Comparison of ENCODE assay signal across 11 cellular contexts in the genomic region with DNA sequence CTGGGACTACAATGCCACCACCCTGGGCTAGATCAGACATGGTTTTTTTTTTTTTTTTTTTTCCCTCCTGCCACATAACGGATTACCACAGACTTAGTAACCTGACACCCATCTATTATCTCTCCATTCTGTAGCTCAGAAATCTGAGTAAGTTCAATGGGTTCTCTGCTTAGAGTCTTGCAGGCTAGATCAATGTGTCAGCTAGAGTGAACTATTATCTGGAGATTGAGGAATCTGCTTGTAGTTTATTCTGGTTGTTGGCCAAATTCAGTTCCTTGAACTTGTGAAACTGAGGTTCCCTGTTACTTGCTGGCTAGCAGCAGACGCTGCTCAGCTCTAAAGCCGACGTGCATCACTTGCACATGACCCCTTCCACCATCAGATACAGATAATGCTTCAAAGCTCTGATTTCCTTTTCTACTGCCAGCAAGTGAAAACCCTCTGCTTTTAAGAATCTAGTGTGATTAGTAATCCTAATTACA.
A peak's percentile ranks its signal among the peaks of the same experiment; 100 is the strongest.
DNase-seq lines count a peak whose midpoint lies in the region; ATAC-seq, FAIRE-seq and TF ChIP-seq lines count a peak whose summit lies in the region.
"Had no signal": no experiment of that assay in that cellular context is flagged by ENCODE, and none has a peak within 500 bp of the region (broad histone marks: within the 10 kb centered on the region; RNA-seq: fewer than 3 reads in every experiment).

No MANE protein-coding gene starts in this region.

- DNase-seq in SK-N-SH, result no peak
- DNase-seq in RCC 7860 (ENCODE audit: low spot score), result peak; percentile 91
- peak; percentile 48 for DNase-seq in fibroblast of mammary gland (ENCODE audit: low read depth)
- peak; percentile 40 for DNase-seq in urothelium cell line (ENCODE audit: low spot score)
- no peak for DNase-seq in activated naive CD4-positive, alpha-beta T cell treated with anti-CD3 and anti-CD28 coated beads for 36 hours
- DNase-seq in activated T-cell treated with anti-CD3 and anti-CD28 coated beads, Interleukin-2, amount 50 U/mL, for 1 hour, result no peak
- DNase-seq: activated T-cell treated with anti-CD3 and anti-CD28 coated beads, Interleukin-2, amount 50 U/mL, for 72 hours; NCI-H526 had no signal

- TF ChIP-seq RAD21 in SK-N-SH (IDR thresholded peaks at IDR 0.05; ENCODE audit: low read length), result no peak

- peaks cover 6% of the 10 kb centered on the region for H3K9me3 Mint-ChIP-seq in activated naive CD4-positive, alpha-beta T cell treated with anti-CD3 and anti-CD28 coated beads for 36 hours

- H3K4me1 ChIP-seq in SK-N-SH (ENCODE audit: control insufficient read depth in 1 of 2, insufficient read depth in 2 of 2, low read depth in 1 of 2, low read length in 1 of 2), result peaks cover 0 to 8% of the 10 kb centered on the region in 2 experiments; a peak in 1 of 4 replicates

- peak overlapping the region in 1 of 2 experiments; percentile 10; a peak in 2 of 4 replicates for H3K27ac ChIP-seq in SK-N-SH (ENCODE audit: low read depth in 2 of 2, low read length in 1 of 2)

- TF ChIP-seq EP300 in SK-N-SH (IDR thresholded peaks at IDR 0.05; ENCODE audit: borderline replicate concordance in 1 of 2, low read depth in 1 of 2, low read length in 1 of 2), result no peak

- peak overlapping the region; percentile 14; the same call in 1 of the 2 replicates for H3K4me2 ChIP-seq in SK-N-SH

- no peaks in the 10 kb centered on the region for H4K20me1 ChIP-seq in SK-N-SH (ENCODE audit: insufficient read depth)

- H3K27me3 ChIP-seq in SK-N-SH (ENCODE audit: insufficient read depth), result no peaks in the 10 kb centered on the region

- FAIRE-seq in RCC 7860 (lab: Jason Lieb, UNC) (peak; percentile 89), urothelium cell line (lab: Jason Lieb, UNC) (peak; percentile 42)

- H3K36me3 Mint-ChIP-seq in activated naive CD4-positive, alpha-beta T cell treated with anti-CD3 and anti-CD28 coated beads for 36 hours (ENCODE audit: low read depth), result no peaks in the 10 kb centered on the region
- H3K36me3 Mint-ChIP-seq: stimulated activated effector memory CD8-positive, alpha-beta T cell treated with anti-CD3 and anti-CD28 coated beads, Interleukin-12 subunit alpha, Interleukin-12 subunit beta, amount 100 ng/mL, for 72 hours had no signal

- ATAC-seq in SK-N-SH treated with all-trans-retinoic acid at 6 μM for 48 hours, result no peak
- ATAC-seq in GM19455 (IDR thresholded peaks at IDR 0.05; ENCODE audit: unreplicated experiment), result no peak
- ATAC-seq: activated T-cell treated with anti-CD3 and anti-CD28 coated beads, Interleukin-2, amount 50 U/mL, for 72 hours; stimulated activated effector memory CD8-positive, alpha-beta T cell treated with anti-CD3 and anti-CD28 coated beads, Interleukin-12 subunit alpha, Interleukin-12 subunit beta, amount 100 ng/mL, for 72 hours had no signal

- no peak for TF ChIP-seq CTCF in SK-N-SH (IDR thresholded peaks at IDR 0.05)
- no peak for TF ChIP-seq CTCF in fibroblast of mammary gland (conservative IDR thresholded peaks at IDR 0.05; ENCODE audit: control insufficient read depth, insufficient read depth, low read depth, low read length)

- peaks cover 8% of the 10 kb centered on the region for H3F3A ChIP-seq in SK-N-SH (replicated peaks; ENCODE audit: insufficient read depth)

- no peak overlapping the region for H3K27ac Mint-ChIP-seq in activated naive CD4-positive, alpha-beta T cell treated with anti-CD3 and anti-CD28 coated beads for 36 hours
- H3K27ac Mint-ChIP-seq: activated T-cell treated with anti-CD3 and anti-CD28 coated beads, Interleukin-2, amount 50 U/mL, for 72 hours; stimulated activated effector memory CD8-positive, alpha-beta T cell treated with anti-CD3 and anti-CD28 coated beads, Interleukin-12 subunit alpha, Interleukin-12 subunit beta, amount 100 ng/mL, for 72 hours had no signal

- POLR2A ChIA-PET in SK-N-SH (lab: Yijun Ruan, JAX), result no interaction called here

- no peaks in the 10 kb centered on the region for H3K9me3 ChIP-seq in SK-N-SH

- no peak overlapping the region for H3K4me3 Mint-ChIP-seq in activated naive CD4-positive, alpha-beta T cell treated with anti-CD3 and anti-CD28 coated beads for 36 hours
- H3K4me3 Mint-ChIP-seq: activated T-cell treated with anti-CD3 and anti-CD28 coated beads, Interleukin-2, amount 50 U/mL, for 72 hours; stimulated activated effector memory CD8-positive, alpha-beta T cell treated with anti-CD3 and anti-CD28 coated beads, Interleukin-12 subunit alpha, Interleukin-12 subunit beta, amount 100 ng/mL, for 72 hours had no signal

- no peaks in the 10 kb centered on the region for H3K79me2 ChIP-seq in SK-N-SH (ENCODE audit: insufficient read depth)

- intact Hi-C loops in activated naive CD4-positive, alpha-beta T cell treated with anti-CD3 and anti-CD28 coated beads for 36 hours (cut with micrococcal nuclease), result no loop called here

- H3K36me3 ChIP-seq in SK-N-SH (replicated peaks in 1 of 2; ENCODE audit: control insufficient read depth in 1 of 2, insufficient read depth in 2 of 2, low read length in 1 of 2), result no peaks in the 10 kb centered on the region

- H3K4me3 ChIP-seq in SK-N-SH (ENCODE audit: low read depth in 2 of 2, low read length in 1 of 2) (no peak overlapping the region), fibroblast of mammary gland (ENCODE audit: control insufficient read depth, low read depth, low read length) (no peak overlapping the region)

- WGBS in SK-N-SH (ENCODE audit: low lambda C conversion rate), result 14% methylated on average over 4 of the region's 4 CpGs

- H3K27me3 Mint-ChIP-seq in activated naive CD4-positive, alpha-beta T cell treated with anti-CD3 and anti-CD28 coated beads for 36 hours (ENCODE audit: low read depth), result no peaks in the 10 kb centered on the region

- peak overlapping the region; percentile 44; the same call in 1 of the 2 replicates for H2AFZ ChIP-seq in SK-N-SH (ENCODE audit: low read depth)

- H3K4me1 Mint-ChIP-seq in activated naive CD4-positive, alpha-beta T cell treated with anti-CD3 and anti-CD28 coated beads for 36 hours (ENCODE audit: low read depth), result no peaks in the 10 kb centered on the region
- H3K4me1 Mint-ChIP-seq: stimulated activated effector memory CD8-positive, alpha-beta T cell treated with anti-CD3 and anti-CD28 coated beads, Interleukin-12 subunit alpha, Interleukin-12 subunit beta, amount 100 ng/mL, for 72 hours had no signal

- H3K9me2 ChIP-seq in SK-N-SH, result no peaks in the 10 kb centered on the region

- no peak overlapping the region for H3K9ac ChIP-seq in SK-N-SH

- CTCF ChIA-PET in SK-N-SH (lab: Yijun Ruan, JAX), result no interaction called here
- CTCF ChIA-PET in activated naive CD4-positive, alpha-beta T cell treated with anti-CD3 and anti-CD28 coated beads for 36 hours (lab: Charles Lee), result no interaction called here

TF ChIP-seq in SK-N-SH, 30 proteins besides CTCF, POLR2A, EP300 and RAD21 (continues in another document):
- TF ChIP-seq TEAD4 (IDR thresholded peaks at IDR 0.05; ENCODE audit: borderline replicate concordance, insufficient read depth), result no peak
- no peak for TF ChIP-seq MEF2A (IDR thresholded peaks at IDR 0.05; ENCODE audit: borderline replicate concordance, low read depth)
- no peak for TF ChIP-seq MXI1 (IDR thresholded peaks at IDR 0.05; ENCODE audit: low read depth, low read length)
- TF ChIP-seq, protein P1, sequence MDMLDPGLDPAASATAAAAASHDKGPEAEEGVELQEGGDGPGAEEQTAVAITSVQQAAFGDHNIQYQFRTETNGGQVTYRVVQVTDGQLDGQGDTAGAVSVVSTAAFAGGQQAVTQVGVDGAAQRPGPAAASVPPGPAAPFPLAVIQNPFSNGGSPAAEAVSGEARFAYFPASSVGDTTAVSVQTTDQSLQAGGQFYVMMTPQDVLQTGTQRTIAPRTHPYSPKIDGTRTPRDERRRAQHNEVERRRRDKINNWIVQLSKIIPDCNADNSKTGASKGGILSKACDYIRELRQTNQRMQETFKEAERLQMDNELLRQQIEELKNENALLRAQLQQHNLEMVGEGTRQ (IDR thresholded peaks at IDR 0.05; ENCODE audit: borderline replicate concordance, low read depth, low read length), result no peak
- no peak for TF ChIP-seq YY1 (IDR thresholded peaks at IDR 0.05; ENCODE audit: low read depth)
- no peak for TF ChIP-seq ELF1 (IDR thresholded peaks at IDR 0.05)
- TF ChIP-seq FOXJ3 (CRISPR knock-in tag; IDR thresholded peaks at IDR 0.05), result no peak
- no peak for TF ChIP-seq TAF1 (IDR thresholded peaks at IDR 0.05; ENCODE audit: borderline replicate concordance, low read depth, low read length)
- no peak for TF ChIP-seq FOXM1 (IDR thresholded peaks at IDR 0.05; ENCODE audit: low read depth)
- TF ChIP-seq FOSL2 (IDR thresholded peaks at IDR 0.05; ENCODE audit: borderline replicate concordance, low read depth), result no peak
- no peak for TF ChIP-seq RCOR1 (IDR thresholded peaks at IDR 0.05; ENCODE audit: low read length)

TF ChIP-seq in SK-N-SH treated with all-trans-retinoic acid at 6 μM for 48 hours, 23 proteins besides CTCF, POLR2A, EP300 and RAD21 (continues in another document):
- TF ChIP-seq ZFP3 (CRISPR knock-in tag; IDR thresholded peaks at IDR 0.05) (no peak), GLIS3 (CRISPR knock-in tag; IDR thresholded peaks at IDR 0.05) (no peak), TCF4 (CRISPR knock-in tag; IDR thresholded peaks at IDR 0.05; ENCODE audit: borderline replicate concordance) (no peak), PPARA (CRISPR knock-in tag; IDR thresholded peaks at IDR 0.05; ENCODE audit: borderline replicate concordance) (no peak)
- TF ChIP-seq, protein P2, sequence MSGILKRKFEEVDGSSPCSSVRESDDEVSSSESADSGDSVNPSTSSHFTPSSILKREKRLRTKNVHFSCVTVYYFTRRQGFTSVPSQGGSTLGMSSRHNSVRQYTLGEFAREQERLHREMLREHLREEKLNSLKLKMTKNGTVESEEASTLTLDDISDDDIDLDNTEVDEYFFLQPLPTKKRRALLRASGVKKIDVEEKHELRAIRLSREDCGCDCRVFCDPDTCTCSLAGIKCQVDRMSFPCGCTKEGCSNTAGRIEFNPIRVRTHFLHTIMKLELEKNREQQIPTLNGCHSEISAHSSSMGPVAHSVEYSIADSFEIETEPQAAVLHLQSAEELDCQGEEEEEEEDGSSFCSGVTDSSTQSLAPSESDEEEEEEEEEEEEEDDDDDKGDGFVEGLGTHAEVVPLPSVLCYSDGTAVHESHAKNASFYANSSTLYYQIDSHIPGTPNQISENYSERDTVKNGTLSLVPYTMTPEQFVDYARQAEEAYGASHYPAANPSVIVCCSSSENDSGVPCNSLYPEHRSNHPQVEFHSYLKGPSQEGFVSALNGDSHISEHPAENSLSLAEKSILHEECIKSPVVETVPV (CRISPR knock-in tag; IDR thresholded peaks at IDR 0.05), result no peak
- TF ChIP-seq, protein P3, sequence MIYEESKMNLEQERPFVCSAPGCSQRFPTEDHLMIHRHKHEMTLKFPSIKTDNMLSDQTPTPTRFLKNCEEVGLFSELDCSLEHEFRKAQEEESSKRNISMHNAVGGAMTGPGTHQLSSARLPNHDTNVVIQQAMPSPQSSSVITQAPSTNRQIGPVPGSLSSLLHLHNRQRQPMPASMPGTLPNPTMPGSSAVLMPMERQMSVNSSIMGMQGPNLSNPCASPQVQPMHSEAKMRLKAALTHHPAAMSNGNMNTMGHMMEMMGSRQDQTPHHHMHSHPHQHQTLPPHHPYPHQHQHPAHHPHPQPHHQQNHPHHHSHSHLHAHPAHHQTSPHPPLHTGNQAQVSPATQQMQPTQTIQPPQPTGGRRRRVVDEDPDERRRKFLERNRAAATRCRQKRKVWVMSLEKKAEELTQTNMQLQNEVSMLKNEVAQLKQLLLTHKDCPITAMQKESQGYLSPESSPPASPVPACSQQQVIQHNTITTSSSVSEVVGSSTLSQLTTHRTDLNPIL (CRISPR knock-in tag; IDR thresholded peaks at IDR 0.05; ENCODE audit: low read depth), result no peak

Comparison
In these comparisons a context has a peak if more than half of its experiments do, and no peak if none do; other contexts are left out.
1. DNase-seq: peak in RCC 7860 (single experiment), fibroblast of mammary gland (single experiment) and urothelium cell line (single experiment); none in SK-N-SH (single experiment), activated naive CD4-positive, alpha-beta T cell treated with anti-CD3 and anti-CD28 coated beads for 36 hours (single experiment) and activated T-cell treated with anti-CD3 and anti-CD28 coated beads, Interleukin-2, amount 50 U/mL, for 1 hour (single experiment).